In the genomic region with DNA sequence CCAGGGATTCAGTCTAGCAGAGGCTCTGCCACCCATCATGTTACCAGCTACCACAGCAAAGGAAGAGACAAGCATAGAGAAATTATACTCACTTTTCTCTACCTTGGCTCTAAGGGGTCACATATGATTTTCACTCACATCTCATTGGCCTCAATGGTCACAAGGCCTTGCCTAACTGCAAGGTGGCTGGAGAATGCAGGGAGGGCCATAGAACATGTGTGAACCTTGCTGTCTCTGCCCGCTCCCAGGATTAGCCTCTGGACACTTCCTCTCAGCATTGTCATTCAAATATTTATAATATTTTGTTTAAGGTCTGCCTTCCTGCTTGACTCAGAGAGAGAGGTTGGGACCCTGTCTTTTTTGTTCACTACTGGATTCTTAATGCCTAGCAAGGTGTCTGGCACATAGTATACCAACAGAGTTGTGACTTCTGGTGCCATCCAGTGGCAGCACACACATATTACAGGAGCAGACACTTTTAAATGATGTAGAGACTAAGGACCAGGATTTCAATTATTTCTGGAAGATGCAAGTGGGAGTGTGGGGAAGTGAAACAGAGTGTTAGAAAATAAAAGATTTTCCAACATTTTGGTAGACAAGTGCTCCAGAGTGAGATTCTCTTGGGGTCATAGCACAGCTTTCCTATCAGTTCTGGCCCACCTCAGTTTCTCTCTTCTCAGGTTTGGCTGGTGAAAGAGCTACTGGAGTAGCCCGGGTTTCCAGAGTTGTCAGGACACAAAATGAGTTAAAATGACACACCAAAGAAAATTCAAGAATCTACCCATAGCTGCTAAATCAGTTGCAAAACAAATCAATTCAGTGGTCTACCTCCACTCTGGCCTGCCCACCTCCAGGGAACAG, we compare ENCODE assay signal across 8 cellular contexts.
DNase-seq lines count a peak whose midpoint lies in the region; ATAC-seq and TF ChIP-seq lines count a peak whose summit lies in the region.

No MANE protein-coding gene starts in this region.

- H3K27me3 ChIP-seq in CD4-positive, alpha-beta T cell (ENCODE audit: control insufficient read depth, insufficient read depth, low read length), result no peaks in the 10 kb centered on the region

- DNase-seq in CD4-positive, alpha-beta T cell, result peak; percentile 45 to 73 (median 65)
- peak; percentile 59 for DNase-seq in RKO (ENCODE audit: low spot score)
- peak; percentile 47 for DNase-seq in activated T-helper 9 cell treated with anti-CD3 and anti-CD28 coated beads, Interleukin-2, amount 50 U/mL, for 16 hours (ENCODE audit: low read depth)
- DNase-seq in globus pallidus (ENCODE audit: low spot score), result peak; percentile 60
- peak; percentile 19 for DNase-seq in pulmonary artery endothelial cell (ENCODE audit: low read depth, low spot score)
- no peak for DNase-seq in HuH-7 (ENCODE audit: low spot score)

- peak overlapping the region; percentile 2 for H3K4me3 Mint-ChIP-seq in CD4-positive, alpha-beta T cell

- no peaks in the 10 kb centered on the region for H3K27me3 Mint-ChIP-seq in CD4-positive, alpha-beta T cell

- intact Hi-C loops in CD4-positive, alpha-beta T cell (cut with DNase I, micrococcal nuclease), result loop anchor here (1.0 to 10.0 kb wide), 4 partner anchors 12 to 119 kb away; a partner anchor contains a TSS

- H3K27ac ChIP-seq in CD4-positive, alpha-beta T cell (ENCODE audit: low read depth, low read length), result no peak overlapping the region

- ATAC-seq in CD4-positive, alpha-beta T cell (ENCODE audit: poor library complexity), result peak; percentile 63
- peak; percentile 78 for ATAC-seq in GM19043 (IDR thresholded peaks at IDR 0.05; ENCODE audit: low read depth, unreplicated experiment)
- peak; percentile 82 for ATAC-seq in HG03432 (IDR thresholded peaks at IDR 0.05; ENCODE audit: unreplicated experiment)

- CTCF ChIA-PET in CD4-positive, alpha-beta T cell (lab: Charles Lee), result interaction anchor here (0.7 to 11.2 kb wide), 26 partner anchors 12 to 243 kb away, joined by 3 to 247 read pairs (median 4); a partner anchor contains a TSS

- H3K27ac Mint-ChIP-seq in CD4-positive, alpha-beta T cell, result peak overlapping the region; percentile 89

- H3K4me1 Mint-ChIP-seq in CD4-positive, alpha-beta T cell (ENCODE audit: low read depth), result peaks cover 84% of the 10 kb centered on the region

- H3K9me3 ChIP-seq in CD4-positive, alpha-beta T cell (ENCODE audit: control insufficient read depth, low read length), result no peaks in the 10 kb centered on the region

- TF ChIP-seq CTCF in CD4-positive, alpha-beta T cell (IDR thresholded peaks at IDR 0.05), result peak; percentile 96

- H3K36me3 Mint-ChIP-seq in CD4-positive, alpha-beta T cell (ENCODE audit: low read depth), result no peaks in the 10 kb centered on the region

- H3K9me3 Mint-ChIP-seq in CD4-positive, alpha-beta T cell, result no peaks in the 10 kb centered on the region

- POLR2A ChIA-PET in CD4-positive, alpha-beta T cell (lab: Charles Lee), result interaction anchor here (0.8 to 11.2 kb wide), 19 partner anchors 9 to 229 kb away, joined by 3 to 379 read pairs (median 5); a partner anchor contains a TSS
